9 cellular contexts compared by ENCODE assay signal in the genomic region with DNA sequence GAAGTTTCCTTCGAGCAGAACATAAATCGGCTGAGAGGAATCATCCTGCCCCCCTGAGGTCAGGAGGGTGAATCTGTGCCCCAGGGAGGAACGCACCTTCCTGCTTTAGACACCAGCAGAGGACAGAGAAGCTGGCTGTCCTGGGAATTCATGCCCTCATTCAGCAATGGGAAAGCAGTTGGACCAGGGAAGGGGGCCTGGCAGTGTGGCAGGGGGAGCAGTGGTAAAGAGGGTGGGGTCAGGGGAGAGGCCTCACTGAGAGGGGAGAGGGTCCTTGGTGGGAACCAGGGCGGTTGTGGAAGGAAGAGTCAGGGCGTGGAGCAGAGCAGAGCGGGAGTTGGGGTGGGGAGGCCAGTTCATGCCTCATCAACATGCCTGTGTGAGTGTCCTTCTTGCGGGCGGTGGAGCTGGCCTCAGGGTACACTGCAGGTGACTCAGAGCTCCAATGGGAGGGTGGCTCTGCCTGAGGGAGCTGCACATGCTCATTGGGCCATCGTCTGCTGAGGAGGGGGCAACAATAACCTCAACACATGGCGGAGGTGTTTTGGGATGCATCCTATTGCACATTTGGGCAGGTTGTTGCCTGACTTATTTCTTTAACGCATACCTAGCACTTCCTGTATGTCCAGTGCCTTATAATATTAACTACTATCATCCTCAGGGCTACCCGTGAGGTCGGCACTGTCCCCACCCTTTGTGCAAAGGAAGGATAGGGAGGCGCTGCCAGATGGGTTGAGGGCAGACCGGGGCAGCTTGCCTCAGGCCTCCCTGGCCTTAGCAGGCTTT. TPM values are rescaled to one million over a fixed set of nuclear protein-coding genes. Genes with fewer than 3 reads are reported as not detected.
DNase-seq lines count a peak whose midpoint lies in the region; ATAC-seq and TF ChIP-seq lines count a peak whose summit lies in the region.
"Had no signal": no experiment of that assay in that cellular context is flagged by ENCODE, and none has a peak within 500 bp of the region (broad histone marks: within the 10 kb centered on the region; RNA-seq: fewer than 3 reads in every experiment).

No MANE protein-coding gene starts in this region.

- H3K4me2 ChIP-seq in PC-9 = peak overlapping the region; percentile 80

- H3K4me1 Mint-ChIP-seq in CD14-positive monocyte = peaks cover 27% of the 10 kb centered on the region

- H3K9me3 Mint-ChIP-seq in CD14-positive monocyte = no peaks in the 10 kb centered on the region

- ATAC-seq in omental fat pad (ENCODE audit: low FRiP score) (peak; percentile 69), HG03378 (IDR thresholded peaks at IDR 0.05; ENCODE audit: unreplicated experiment) (no peak), HG02571 (IDR thresholded peaks at IDR 0.05; ENCODE audit: unreplicated experiment) (no peak)

- CTCF ChIA-PET in PC-9 (lab: Charles Lee) = interaction anchor here (0.5 kb wide), 1 partner anchor 34 kb away, joined by 4 read pairs; no protein-coding TSS in a partner anchor

- peaks cover 79% of the 10 kb centered on the region for H3K79me2 ChIP-seq in PC-9 (ENCODE audit: low read depth)

- intact Hi-C loops in CD14-positive monocyte (cut with micrococcal nuclease) (no loop called here), PC-9 (cut with micrococcal nuclease; ENCODE audit: unreplicated experiment) (loop anchor here (1.0 kb wide), 3 partner anchors 21 to 39 kb away; no protein-coding TSS in a partner anchor)

- H3K9me3 ChIP-seq in PC-9 (ENCODE audit: insufficient read depth, low read depth) = no peaks in the 10 kb centered on the region

- H4K20me1 ChIP-seq in PC-9 (ENCODE audit: insufficient read depth) = no peaks in the 10 kb centered on the region

- BruUV-seq in PC-9 (replicated peaks; lab: Mats Ljungman, UMichigan) = TSS peak; percentile 97

- no peak overlapping the region for H2AFZ ChIP-seq in PC-9

- POLR2A ChIA-PET in PC-9 (lab: Charles Lee; ENCODE audit: unreplicated experiment) = interaction anchor here (0.7 to 1.4 kb wide), 3 partner anchors 20 to 26 kb away, joined by 4 to 29 read pairs (median 4); no protein-coding TSS in a partner anchor

- peaks cover under 1 to 3% (median 2%) of the 10 kb centered on the region in 3 donors for H3K27me3 Mint-ChIP-seq in CD14-positive monocyte (ENCODE audit: low read depth in 3 of 3)

- H3K36me3 ChIP-seq in PC-9 (ENCODE audit: low read depth) = no peaks in the 10 kb centered on the region

- H3K9me2 ChIP-seq in PC-9 (ENCODE audit: insufficient read depth) = no peaks in the 10 kb centered on the region

- peaks cover 61% of the 10 kb centered on the region for H3K4me1 ChIP-seq in PC-9 (replicated peaks; ENCODE audit: insufficient read depth)

- H3K27me3 ChIP-seq in PC-9 (ENCODE audit: insufficient read depth, low read depth) = no peaks in the 10 kb centered on the region

- TF ChIP-seq CTCF in CD14-positive monocyte (IDR thresholded peaks at IDR 0.05) (no peak), PC-9 (conservative IDR thresholded peaks at IDR 0.05) (no peak), epithelial cell of esophagus (IDR thresholded peaks at IDR 0.05; ENCODE audit: insufficient read depth, low read depth, low read length, missing control alignments) (no peak), omental fat pad (IDR thresholded peaks at IDR 0.05) (no peak)

- DNase-seq in CD14-positive monocyte (ENCODE audit: low spot score) = no peak
- peak; percentile 81 to 82 for DNase-seq in PC-9
- DNase-seq in epithelial cell of esophagus (ENCODE audit: low read depth) = peak; percentile 97
- DNase-seq in omental fat pad (ENCODE audit: low spot score) = no peak
- DNase-seq in NCI-H1930 (lab: John Stamatoyannopoulos, UW) = no peak
- DNase-seq in DMS79 treated with DMSO at 0.1 percent for 48 hours (lab: John Stamatoyannopoulos, UW) = no peak
- DNase-seq: Karpas-422 had no signal

- H3K36me3 Mint-ChIP-seq in CD14-positive monocyte = peaks cover 48 to 77% of the 10 kb centered on the region in 2 donors

- H3K4me3 ChIP-seq in PC-9 (peak overlapping the region; percentile 33; the same call in 1 of the 2 replicates), epithelial cell of esophagus (ENCODE audit: low read length) (no peak overlapping the region)

- peak overlapping the region in 4 of 7 donors; percentile 5 to 82 (median 56) for H3K27ac Mint-ChIP-seq in CD14-positive monocyte

- H3K4me3 Mint-ChIP-seq in CD14-positive monocyte = no peak overlapping the region

- H3F3A ChIP-seq in PC-9 (ENCODE audit: insufficient read depth, low read depth) = peaks cover 50% of the 10 kb centered on the region

- H3K27ac ChIP-seq in PC-9 = peak overlapping the region; percentile 97

RNA-seq across cellular contexts. Expression of gene MED15, which starts 23.2 kb away (rescaled TPM):
- 10 to 100 TPM; 10.0 to 17.8 TPM for polyA plus RNA-seq in CD14-positive monocyte
- 82.0 and 87.9 TPM in 2 replicates for total RNA-seq in PC-9 (2021)
- 10 to 100 TPM; 36.5 to 90.5 (median 57.2) TPM for total RNA-seq in omental fat pad

RNA-seq across cellular contexts. Expression of gene KLHL22, which starts 35.0 kb away (rescaled TPM):
- 1 to 10 TPM; 7.8 to 9.2 TPM for polyA plus RNA-seq in CD14-positive monocyte
- total RNA-seq in PC-9 (2021) (17.7 and 20.0 TPM in 2 replicates), omental fat pad (10 to 100 TPM; 19.8 to 45.0 (median 32.9) TPM)

Comparison
In these comparisons a context has a peak if more than half of its experiments do, and no peak if none do; other contexts are left out.
1. DNase-seq: peak in PC-9 (2 of 2) and epithelial cell of esophagus (single experiment); none in CD14-positive monocyte (single experiment), omental fat pad (single experiment), NCI-H1930 (0 of 2) and DMS79 treated with DMSO at 0.1 percent for 48 hours (single experiment).